ENCODE assay signal across 22 cellular contexts in the genomic region with DNA sequence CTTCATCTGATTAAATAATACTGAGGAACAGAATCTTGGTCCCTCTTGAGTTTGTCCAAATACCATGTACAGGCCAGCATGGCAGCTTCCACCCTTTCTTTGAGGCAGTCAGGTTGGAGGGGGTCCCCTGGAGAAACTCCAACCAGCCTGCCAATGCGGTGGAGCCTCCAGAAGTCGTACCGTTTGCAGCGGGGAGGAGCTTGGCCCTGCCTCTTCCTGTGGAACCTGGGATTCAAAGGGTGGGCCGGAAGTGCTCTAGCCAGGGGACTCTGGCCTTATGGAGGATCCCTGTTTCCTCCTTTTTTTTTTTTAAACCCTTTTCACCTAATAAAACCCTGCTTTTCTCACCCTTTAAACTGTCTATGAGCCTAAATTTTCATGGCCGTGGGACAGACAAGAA.
DNase-seq lines count a peak whose midpoint lies in the region; ATAC-seq and TF ChIP-seq lines count a peak whose summit lies in the region.
"Had no signal": no experiment of that assay in that cellular context is flagged by ENCODE, and none has a peak within 500 bp of the region (broad histone marks: within the 10 kb centered on the region; RNA-seq: fewer than 3 reads in every experiment).

No MANE protein-coding gene starts in this region.

- POLR2A ChIA-PET in RWPE1 (lab: Yijun Ruan, JAX; ENCODE audit: low non-redundant PET): no interaction called here

- H3F3A ChIP-seq in smooth muscle cell (ENCODE audit: low read depth): no peaks in the 10 kb centered on the region

- H3K4me1 Mint-ChIP-seq in glutamatergic neuron (ENCODE audit: low read depth, unreplicated experiment): peaks cover 5% of the 10 kb centered on the region
- H3K4me1 Mint-ChIP-seq: activated naive CD4-positive, alpha-beta T cell treated with anti-CD3 and anti-CD28 coated beads, Interleukin-2, amount 10 ng/mL, durations not matched to agents 7 days and 5 days; activated T-helper 17 cell treated with anti-CD3 and anti-CD28 coated beads, Interleukin-2, amount 50 U/mL, for 72 hours had no signal

- H3K79me2 ChIP-seq in smooth muscle cell (ENCODE audit: low read depth): no peaks in the 10 kb centered on the region

- H4K20me1 ChIP-seq in smooth muscle cell (ENCODE audit: low read depth): no peaks in the 10 kb centered on the region

- H3K27ac Mint-ChIP-seq in glutamatergic neuron (ENCODE audit: unreplicated experiment): peak overlapping the region; percentile 26
- H3K27ac Mint-ChIP-seq: activated naive CD4-positive, alpha-beta T cell treated with anti-CD3 and anti-CD28 coated beads, Interleukin-2, amount 10 ng/mL, durations not matched to agents 7 days and 5 days; activated T-helper 17 cell treated with anti-CD3 and anti-CD28 coated beads, Interleukin-2, amount 50 U/mL, for 72 hours had no signal

- H3K4me3 ChIP-seq in HUES48 (ENCODE audit: low read depth, low read length) (no peak overlapping the region), smooth muscle cell (no peak overlapping the region)

- no peaks in the 10 kb centered on the region for H3K9me3 Mint-ChIP-seq in glutamatergic neuron (ENCODE audit: unreplicated experiment)
- H3K9me3 Mint-ChIP-seq: type B pancreatic cell had no signal

- H3K36me3 ChIP-seq in HUES48 (ENCODE audit: control insufficient read depth, insufficient read depth, low read length) (no peaks in the 10 kb centered on the region), smooth muscle cell (ENCODE audit: low read depth) (no peaks in the 10 kb centered on the region)

- peak overlapping the region; percentile 82 for H3K27ac ChIP-seq in HUES48 (ENCODE audit: low read depth, low read length)
- peak overlapping the region; percentile 72 for H3K27ac ChIP-seq in RWPE1
- H3K27ac ChIP-seq in smooth muscle cell (ENCODE audit: low read depth): no peak overlapping the region
- H3K27ac ChIP-seq: VCaP had no signal

- no peak for TF ChIP-seq CTCF in RWPE1 (conservative IDR thresholded peaks at IDR 0.05; ENCODE audit: low read depth)
- no peak for TF ChIP-seq CTCF in glutamatergic neuron (IDR thresholded peaks at IDR 0.05; ENCODE audit: partially characterized antibody, unreplicated experiment)
- TF ChIP-seq CTCF in smooth muscle cell (IDR thresholded peaks at IDR 0.05; ENCODE audit: borderline replicate concordance, insufficient read depth, poor library complexity, severe bottlenecking): no peak

- peak overlapping the region; percentile 70 for H3K4me2 ChIP-seq in smooth muscle cell

- H3K27me3 ChIP-seq in HUES48 (ENCODE audit: control insufficient read depth, insufficient read depth, low read length): no peaks in the 10 kb centered on the region
- H3K27me3 ChIP-seq in smooth muscle cell (ENCODE audit: low read depth): no peaks in the 10 kb centered on the region

- H3K36me3 Mint-ChIP-seq in glutamatergic neuron (ENCODE audit: unreplicated experiment): no peaks in the 10 kb centered on the region
- H3K36me3 Mint-ChIP-seq: activated naive CD4-positive, alpha-beta T cell treated with anti-CD3 and anti-CD28 coated beads, Interleukin-2, amount 10 ng/mL, durations not matched to agents 7 days and 5 days; type B pancreatic cell had no signal

- no peaks in the 10 kb centered on the region for H3K27me3 Mint-ChIP-seq in glutamatergic neuron (ENCODE audit: unreplicated experiment)
- H3K27me3 Mint-ChIP-seq: activated naive CD4-positive, alpha-beta T cell treated with anti-CD3 and anti-CD28 coated beads, Interleukin-2, amount 10 ng/mL, durations not matched to agents 7 days and 5 days; activated T-helper 17 cell treated with anti-CD3 and anti-CD28 coated beads, Interleukin-2, amount 50 U/mL, for 72 hours had no signal

- H3K4me1 ChIP-seq in HUES48 (ENCODE audit: control insufficient read depth, insufficient read depth, low read length) (peaks cover 31% of the 10 kb centered on the region), smooth muscle cell (ENCODE audit: low read depth) (peaks cover 22% of the 10 kb centered on the region)

- no peaks in the 10 kb centered on the region for H3K9me3 ChIP-seq in HUES48 (ENCODE audit: control insufficient read depth, insufficient read depth, low read length)
- H3K9me3 ChIP-seq in smooth muscle cell (replicated peaks; ENCODE audit: low read depth): no peaks in the 10 kb centered on the region

- WGBS in smooth muscle cell (ENCODE audit: low lambda C conversion rate): 60% methylated on average over 6 of the region's 6 CpGs

- ATAC-seq in HG02571 (IDR thresholded peaks at IDR 0.05; ENCODE audit: unreplicated experiment) (no peak), GM21360 (IDR thresholded peaks at IDR 0.05; ENCODE audit: unreplicated experiment) (no peak)
- ATAC-seq: activated T-helper 17 cell treated with anti-CD3 and anti-CD28 coated beads, Interleukin-2, amount 50 U/mL, for 72 hours had no signal

- CTCF ChIA-PET in RWPE1 (lab: Yijun Ruan, JAX): interaction anchor here (0.7 kb wide), 1 partner anchor 60 kb away, joined by 3 read pairs; no protein-coding TSS in a partner anchor

- H3K4me3 Mint-ChIP-seq in glutamatergic neuron (ENCODE audit: unreplicated experiment): no peak overlapping the region
- H3K4me3 Mint-ChIP-seq: activated naive CD4-positive, alpha-beta T cell treated with anti-CD3 and anti-CD28 coated beads, Interleukin-2, amount 10 ng/mL, durations not matched to agents 7 days and 5 days; activated T-helper 17 cell treated with anti-CD3 and anti-CD28 coated beads, Interleukin-2, amount 50 U/mL, for 72 hours; type B pancreatic cell had no signal

- DNase-seq in RWPE1 (ENCODE audit: low spot score): no peak
- DNase-seq in glutamatergic neuron: no peak
- no peak for DNase-seq in smooth muscle cell (lab: John Stamatoyannopoulos, UW; ENCODE audit: unreplicated experiment)
- no peak for DNase-seq in Kasumi-1 (lab: John Stamatoyannopoulos, UW)
- DNase-seq: activated CD4-positive, alpha-beta T cell treated with anti-CD3 and anti-CD28 coated beads for 4 hours; activated naive CD4-positive, alpha-beta T cell treated with anti-CD3 and anti-CD28 coated beads, Interleukin-2, amount 10 ng/mL, durations not matched to agents 7 days and 5 days; amniotic stem cell; DMS153; hypothalamus; KG1; NCI-H1436 treated with DMSO at 0.1 percent for 48 hours; NCI-H2081 treated with DMSO at 0.1 percent for 48 hours; NCI-H2227 treated with DMSO at 0.1 percent for 48 hours; SHP77; stimulated activated CD4-positive, alpha-beta T cell treated with anti-CD3 and anti-CD28 coated beads, Interleukin-4, amount 100 ng/mL, for 4 hours; T-helper 9 cell had no signal

- H2AFZ ChIP-seq in smooth muscle cell (ENCODE audit: low read depth): peak overlapping the region; percentile 66

- no peak overlapping the region for H3K9ac ChIP-seq in HUES48 (ENCODE audit: low read depth, low read length)
- H3K9ac ChIP-seq in smooth muscle cell (ENCODE audit: low read depth): no peak overlapping the region
